ENCODE assay signal across 1 cellular context in genomic region chr17:68035523-68036303, GRCh38.
TF ChIP-seq lines count a peak whose summit lies in the region.

Gene KPNA2 (plus strand): TSS chr17:68035735. CDS start chr17:68037133, 1,398 bp downstream.

TF ChIP-seq in HepG2, 621 proteins besides CTCF, POLR2A, EP300 and RAD21 (continued from another document and continues in another):
- TF ChIP-seq IKZF5 (CRISPR knock-in tag; IDR thresholded peaks at IDR 0.05) = peak; percentile 79
- peak; percentile 87; the same call in 1 of the 2 replicates for TF ChIP-seq ZBTB34 (CRISPR knock-in tag; IDR thresholded peaks at IDR 0.05)
- TF ChIP-seq BCL6 (CRISPR knock-in tag; IDR thresholded peaks at IDR 0.05) = peak; percentile 39; the same call in 1 of the 2 replicates
- peak; percentile 9; the same call in 1 of the 2 replicates for TF ChIP-seq ZNF337 (CRISPR knock-in tag; IDR thresholded peaks at IDR 0.05; ENCODE audit: borderline replicate concordance, low read depth)
- no peak for TF ChIP-seq ZNF775 (CRISPR knock-in tag; IDR thresholded peaks at IDR 0.05; ENCODE audit: borderline replicate concordance)
- TF ChIP-seq ZNF740 (CRISPR knock-in tag; IDR thresholded peaks at IDR 0.05) = no peak
- TF ChIP-seq NKX3-1 (CRISPR knock-in tag; IDR thresholded peaks at IDR 0.05) = peak; percentile 78; the same call in 1 of the 2 replicates
- TF ChIP-seq ZNF10 (CRISPR knock-in tag; IDR thresholded peaks at IDR 0.05; ENCODE audit: borderline replicate concordance, low read depth) = no peak
- TF ChIP-seq IRF9 (CRISPR knock-in tag; IDR thresholded peaks at IDR 0.05; ENCODE audit: borderline replicate concordance) = peak; percentile 89
- peak; percentile 97; the same call in 1 of the 2 replicates for TF ChIP-seq MAZ (IDR thresholded peaks at IDR 0.05; ENCODE audit: borderline replicate concordance, low read depth, low read length)
- peak; percentile 90 for TF ChIP-seq MAZ (CRISPR knock-in tag; IDR thresholded peaks at IDR 0.05; ENCODE audit: low read depth)
- TF ChIP-seq TAF15 (IDR thresholded peaks at IDR 0.05; ENCODE audit: low read depth, low read length, poor library complexity, severe bottlenecking) = no peak
- peak; percentile 89 for TF ChIP-seq ZNF781 (CRISPR knock-in tag; IDR thresholded peaks at IDR 0.05; ENCODE audit: borderline replicate concordance, not compliant biosample characterization)
- peak; percentile 87 for TF ChIP-seq HIVEP1 (CRISPR knock-in tag; IDR thresholded peaks at IDR 0.05)
- TF ChIP-seq SIN3A (IDR thresholded peaks at IDR 0.05; ENCODE audit: borderline replicate concordance, low read depth, low read length) = peak; percentile 98
- no peak for TF ChIP-seq MIER2 (CRISPR knock-in tag; IDR thresholded peaks at IDR 0.05)
- peak; percentile 88 for TF ChIP-seq SP4 (CRISPR knock-in tag; IDR thresholded peaks at IDR 0.05)
- TF ChIP-seq CCDC6 (CRISPR knock-in tag; IDR thresholded peaks at IDR 0.05) = peak; percentile 95
- TF ChIP-seq ZNF652 (CRISPR knock-in tag; IDR thresholded peaks at IDR 0.05; ENCODE audit: borderline replicate concordance, low read depth) = no peak
- TF ChIP-seq ZNF772 (CRISPR knock-in tag; IDR thresholded peaks at IDR 0.05) = peak; percentile 92
- TF ChIP-seq FOSL1 (CRISPR knock-in tag; IDR thresholded peaks at IDR 0.05; ENCODE audit: borderline replicate concordance) = peak; percentile 20; the same call in 1 of the 2 replicates
- no peak for TF ChIP-seq CHD4 (IDR thresholded peaks at IDR 0.05; ENCODE audit: borderline replicate concordance, low read length)
- peak; percentile 52 for TF ChIP-seq TBX3 (IDR thresholded peaks at IDR 0.05; ENCODE audit: borderline replicate concordance)
- no peak for TF ChIP-seq HINFP (CRISPR knock-in tag; IDR thresholded peaks at IDR 0.05; ENCODE audit: low read depth)
- TF ChIP-seq TRIM24 (CRISPR knock-in tag; IDR thresholded peaks at IDR 0.05) = no peak
- TF ChIP-seq KLF6 (CRISPR knock-in tag; IDR thresholded peaks at IDR 0.05) = peak; percentile 54; the same call in 1 of the 2 replicates
- peak; percentile 6 for TF ChIP-seq TEAD3 (CRISPR knock-in tag; optimal IDR thresholded peaks at IDR 0.05; ENCODE audit: borderline replicate concordance)
- TF ChIP-seq ZNF761 (CRISPR knock-in tag; conservative IDR thresholded peaks at IDR 0.05) = 0 out of 2 replicates have a peak, but pooled peaks have one; percentile 73
- no peak for TF ChIP-seq ZNF879 (CRISPR knock-in tag; IDR thresholded peaks at IDR 0.05)
- peak; percentile 96 for TF ChIP-seq BORCS8-MEF2B (CRISPR knock-in tag; IDR thresholded peaks at IDR 0.05)
- TF ChIP-seq KAT2B (IDR thresholded peaks at IDR 0.05; ENCODE audit: borderline replicate concordance, low read depth, low read length) = no peak
- peak; percentile 98 for TF ChIP-seq RBM39 (IDR thresholded peaks at IDR 0.05; ENCODE audit: low read depth, low read length, poor library complexity, severe bottlenecking)
- TF ChIP-seq HNRNPLL (IDR thresholded peaks at IDR 0.05; ENCODE audit: low read depth, low read length, poor library complexity, severe bottlenecking) = peak; percentile 84
- peak; percentile 93 for TF ChIP-seq POGZ (CRISPR knock-in tag; IDR thresholded peaks at IDR 0.05)
- TF ChIP-seq SOX5 (CRISPR knock-in tag; IDR thresholded peaks at IDR 0.05; ENCODE audit: borderline replicate concordance) = no peak; the same call in 1 of the 2 replicates
- TF ChIP-seq DNMT3B (CRISPR knock-in tag; conservative IDR thresholded peaks at IDR 0.05) = 0 out of 2 replicates have a peak, but pooled peaks have one; percentile 44
- peak; percentile 59; the same call in 1 of the 2 replicates for TF ChIP-seq KIAA2018 (CRISPR knock-in tag; IDR thresholded peaks at IDR 0.05; ENCODE audit: borderline replicate concordance)
- TF ChIP-seq MXD1 (CRISPR knock-in tag; IDR thresholded peaks at IDR 0.05) = peak; percentile 97
- peak; percentile 96 for TF ChIP-seq ZNF687 (CRISPR knock-in tag; IDR thresholded peaks at IDR 0.05)
- TF ChIP-seq ZNF558 (CRISPR knock-in tag; IDR thresholded peaks at IDR 0.05; ENCODE audit: borderline replicate concordance) = no peak
- TF ChIP-seq GATAD1 (CRISPR knock-in tag; IDR thresholded peaks at IDR 0.05) = peak; percentile 38
- TF ChIP-seq GABPB1 (CRISPR knock-in tag; IDR thresholded peaks at IDR 0.05) = peak; percentile 81; the same call in 1 of the 2 replicates
- TF ChIP-seq HHEX (CRISPR knock-in tag; IDR thresholded peaks at IDR 0.05) = no peak
- no peak for TF ChIP-seq TEAD2 (CRISPR knock-in tag; IDR thresholded peaks at IDR 0.05)
- no peak for TF ChIP-seq ZNF570 (CRISPR knock-in tag; IDR thresholded peaks at IDR 0.05; ENCODE audit: borderline replicate concordance)
- TF ChIP-seq ZNF124 (CRISPR knock-in tag; IDR thresholded peaks at IDR 0.05) = no peak
- no peak for TF ChIP-seq SRSF9 (IDR thresholded peaks at IDR 0.05; ENCODE audit: borderline replicate concordance, insufficient read depth, low read depth, low read length, poor library complexity, severe bottlenecking)
- TF ChIP-seq SETDB1 (CRISPR knock-in tag; IDR thresholded peaks at IDR 0.05; ENCODE audit: borderline replicate concordance) = no peak
- TF ChIP-seq ZNF17 (CRISPR knock-in tag; IDR thresholded peaks at IDR 0.05) = no peak
- TF ChIP-seq PHF21A (CRISPR knock-in tag; IDR thresholded peaks at IDR 0.05) = peak; percentile 78; the same call in 1 of the 2 replicates
- peak; percentile 96 for TF ChIP-seq DMAP1 (CRISPR knock-in tag; IDR thresholded peaks at IDR 0.05)
